In genomic region chr19:47729799-47730520, GRCh38 we compare ENCODE assay signal across 1 cellular context.
TF ChIP-seq lines count a peak whose summit lies in the region.

No MANE protein-coding gene starts in this region.

TF ChIP-seq in A549, 52 proteins besides CTCF, POLR2A, EP300 and RAD21 (continued from another document):
- TF ChIP-seq BCL3 (IDR thresholded peaks at IDR 0.05) (0 out of 3 replicates have a peak, but pooled peaks have one; percentile 4), MYC (IDR thresholded peaks at IDR 0.05; ENCODE audit: borderline replicate concordance, low read length) (no peak), TP53 (CRISPR knock-in tag; IDR thresholded peaks at IDR 0.05) (0 out of 2 replicates have a peak, but pooled peaks have one; percentile 63), EHF (CRISPR knock-in tag; IDR thresholded peaks at IDR 0.05) (peak; percentile 41; the same call in 1 of the 2 replicates), REST (IDR thresholded peaks at IDR 0.05) (no peak)
TF ChIP-seq in A549: peak in this region for 6.
